In genomic region chr2:181991171-181991885, GRCh38 we compare ENCODE assay signal across 9 cellular contexts. TPM values are rescaled to one million over a fixed set of nuclear protein-coding genes. Genes with fewer than 3 reads are reported as not detected.
DNase-seq lines count a peak whose midpoint lies in the region; ATAC-seq and TF ChIP-seq lines count a peak whose summit lies in the region.
"Had no signal": no experiment of that assay in that cellular context is flagged by ENCODE, and none has a peak within 500 bp of the region (broad histone marks: within the 10 kb centered on the region; RNA-seq: fewer than 3 reads in every experiment).

No MANE protein-coding gene starts in this region.

- no peak for TF ChIP-seq EP300 in stomach (IDR thresholded peaks at IDR 0.05)

- DNase-seq in GM10266 (ENCODE audit: extremely low spot score) (peak; percentile 32), stomach (no peak), ecto neural progenitor cell (ENCODE audit: low spot score) (no peak), head of caudate nucleus (no peak)
- DNase-seq in effector CD4-positive, alpha-beta T cell, result no peak

- TF ChIP-seq CTCF in GM10266 (IDR thresholded peaks at IDR 0.05; ENCODE audit: control insufficient read depth, insufficient read depth, low read depth, missing control alignments), result no peak
- no peak for TF ChIP-seq CTCF in OCI-LY1 (IDR thresholded peaks at IDR 0.05; ENCODE audit: low read length)
- no peak for TF ChIP-seq CTCF in stomach (IDR thresholded peaks at IDR 0.05)

- no peaks in the 10 kb centered on the region for H4K20me1 ChIP-seq in OCI-LY1 (ENCODE audit: insufficient read depth, low read length)

- intact Hi-C loops in stomach (cut with DNase I; ENCODE audit: low total_unique reads), result no loop called here
- intact Hi-C loops in head of caudate nucleus (cut with DNase I), result no loop called here

- WGBS in stomach, 5 donors, result 41 to 64% (median 59%) methylated on average over 2 of the region's 2 CpGs

- no peaks in the 10 kb centered on the region for H3F3A ChIP-seq in OCI-LY1 (ENCODE audit: insufficient read depth, low read length)

- no peak overlapping the region for H3K4me3 ChIP-seq in OCI-LY1 (ENCODE audit: low read depth, low read length, poor library complexity, severe bottlenecking)
- H3K4me3 ChIP-seq in stomach, result no peak overlapping the region

- H3K4me1 ChIP-seq in OCI-LY1 (ENCODE audit: insufficient read depth, low read length, severe bottlenecking) (peaks cover 67% of the 10 kb centered on the region), stomach (no peaks in the 10 kb centered on the region)

- no peak overlapping the region for H3K9ac ChIP-seq in OCI-LY1 (ENCODE audit: low read length)

- H3K27ac ChIP-seq in OCI-LY1 (ENCODE audit: low read depth, low read length, poor library complexity, severe bottlenecking) (peak overlapping the region; percentile 89), stomach (no peak overlapping the region)
- H3K27ac ChIP-seq: C4-2B had no signal

- no peaks in the 10 kb centered on the region for H3K9me2 ChIP-seq in OCI-LY1 (ENCODE audit: low read depth, low read length)

- peak overlapping the region; percentile 42 for H3K4me2 ChIP-seq in OCI-LY1 (ENCODE audit: low read length)

- TF ChIP-seq POLR2A in stomach (IDR thresholded peaks at IDR 0.05), result no peak

- ATAC-seq in GM19438 (IDR thresholded peaks at IDR 0.05; ENCODE audit: low read depth, unreplicated experiment) (peak; percentile 93), HG03045 (IDR thresholded peaks at IDR 0.05; ENCODE audit: unreplicated experiment) (peak; percentile 91)

- H3K27me3 ChIP-seq in OCI-LY1 (ENCODE audit: insufficient read depth, low read length) (no peaks in the 10 kb centered on the region), stomach (no peaks in the 10 kb centered on the region)

- H3K9me3 ChIP-seq in OCI-LY1 (ENCODE audit: low read length) (no peaks in the 10 kb centered on the region), stomach (no peaks in the 10 kb centered on the region)

- H3K36me3 ChIP-seq in OCI-LY1 (ENCODE audit: insufficient read depth, low read length) (no peaks in the 10 kb centered on the region), stomach (no peaks in the 10 kb centered on the region)

- H3K79me2 ChIP-seq in OCI-LY1 (ENCODE audit: insufficient read depth, low read length), result no peaks in the 10 kb centered on the region

- H2AFZ ChIP-seq in OCI-LY1 (ENCODE audit: low read length), result no peak overlapping the region

RNA-seq across cellular contexts. Expression of gene PPP1R1C, which starts 5.7 kb away (rescaled TPM):
- 1 to 10 TPM in 1 of 5 donors, not detected in 4; 4.0 TPM for total RNA-seq in stomach
- 10 to 100 TPM in 1 of 3 donors, 1 to 10 TPM in 2; 1.6 to 10.4 (median 3.7) TPM for polyA plus RNA-seq in stomach
